Comparison of ENCODE assay signal across 2 cellular contexts in genomic region chr9:101639301-101639700, GRCh38.
TF ChIP-seq lines count a peak whose summit lies in the region.

No MANE protein-coding gene starts in this region.

TF ChIP-seq in liver, 16 proteins besides CTCF, POLR2A, EP300 and RAD21 (continued from another document):
- TF ChIP-seq, protein P1, sequence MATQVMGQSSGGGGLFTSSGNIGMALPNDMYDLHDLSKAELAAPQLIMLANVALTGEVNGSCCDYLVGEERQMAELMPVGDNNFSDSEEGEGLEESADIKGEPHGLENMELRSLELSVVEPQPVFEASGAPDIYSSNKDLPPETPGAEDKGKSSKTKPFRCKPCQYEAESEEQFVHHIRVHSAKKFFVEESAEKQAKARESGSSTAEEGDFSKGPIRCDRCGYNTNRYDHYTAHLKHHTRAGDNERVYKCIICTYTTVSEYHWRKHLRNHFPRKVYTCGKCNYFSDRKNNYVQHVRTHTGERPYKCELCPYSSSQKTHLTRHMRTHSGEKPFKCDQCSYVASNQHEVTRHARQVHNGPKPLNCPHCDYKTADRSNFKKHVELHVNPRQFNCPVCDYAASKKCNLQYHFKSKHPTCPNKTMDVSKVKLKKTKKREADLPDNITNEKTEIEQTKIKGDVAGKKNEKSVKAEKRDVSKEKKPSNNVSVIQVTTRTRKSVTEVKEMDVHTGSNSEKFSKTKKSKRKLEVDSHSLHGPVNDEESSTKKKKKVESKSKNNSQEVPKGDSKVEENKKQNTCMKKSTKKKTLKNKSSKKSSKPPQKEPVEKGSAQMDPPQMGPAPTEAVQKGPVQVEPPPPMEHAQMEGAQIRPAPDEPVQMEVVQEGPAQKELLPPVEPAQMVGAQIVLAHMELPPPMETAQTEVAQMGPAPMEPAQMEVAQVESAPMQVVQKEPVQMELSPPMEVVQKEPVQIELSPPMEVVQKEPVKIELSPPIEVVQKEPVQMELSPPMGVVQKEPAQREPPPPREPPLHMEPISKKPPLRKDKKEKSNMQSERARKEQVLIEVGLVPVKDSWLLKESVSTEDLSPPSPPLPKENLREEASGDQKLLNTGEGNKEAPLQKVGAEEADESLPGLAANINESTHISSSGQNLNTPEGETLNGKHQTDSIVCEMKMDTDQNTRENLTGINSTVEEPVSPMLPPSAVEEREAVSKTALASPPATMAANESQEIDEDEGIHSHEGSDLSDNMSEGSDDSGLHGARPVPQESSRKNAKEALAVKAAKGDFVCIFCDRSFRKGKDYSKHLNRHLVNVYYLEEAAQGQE (IDR thresholded peaks at IDR 0.05) = peak; percentile 62
- TF ChIP-seq FOXA1 (IDR thresholded peaks at IDR 0.05) = peak; percentile 73
- peak; percentile 85 for TF ChIP-seq MAX (IDR thresholded peaks at IDR 0.05)
- peak; percentile 78 for TF ChIP-seq FOXA2 (IDR thresholded peaks at IDR 0.05)
- TF ChIP-seq YY1 (IDR thresholded peaks at IDR 0.05) = peak; percentile 63
- no peak for TF ChIP-seq NR2F2 (IDR thresholded peaks at IDR 0.05)
- TF ChIP-seq HNF4G (IDR thresholded peaks at IDR 0.05) = peak; percentile 87
- TF ChIP-seq EGR1 (IDR thresholded peaks at IDR 0.05; ENCODE audit: low read depth in 2 of 2) = peak in 1 of 2 donors; percentile 63
- TF ChIP-seq, protein P2, sequence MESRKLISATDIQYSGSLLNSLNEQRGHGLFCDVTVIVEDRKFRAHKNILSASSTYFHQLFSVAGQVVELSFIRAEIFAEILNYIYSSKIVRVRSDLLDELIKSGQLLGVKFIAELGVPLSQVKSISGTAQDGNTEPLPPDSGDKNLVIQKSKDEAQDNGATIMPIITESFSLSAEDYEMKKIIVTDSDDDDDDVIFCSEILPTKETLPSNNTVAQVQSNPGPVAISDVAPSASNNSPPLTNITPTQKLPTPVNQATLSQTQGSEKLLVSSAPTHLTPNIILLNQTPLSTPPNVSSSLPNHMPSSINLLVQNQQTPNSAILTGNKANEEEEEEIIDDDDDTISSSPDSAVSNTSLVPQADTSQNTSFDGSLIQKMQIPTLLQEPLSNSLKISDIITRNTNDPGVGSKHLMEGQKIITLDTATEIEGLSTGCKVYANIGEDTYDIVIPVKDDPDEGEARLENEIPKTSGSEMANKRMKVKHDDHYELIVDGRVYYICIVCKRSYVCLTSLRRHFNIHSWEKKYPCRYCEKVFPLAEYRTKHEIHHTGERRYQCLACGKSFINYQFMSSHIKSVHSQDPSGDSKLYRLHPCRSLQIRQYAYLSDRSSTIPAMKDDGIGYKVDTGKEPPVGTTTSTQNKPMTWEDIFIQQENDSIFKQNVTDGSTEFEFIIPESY (IDR thresholded peaks at IDR 0.05) = peak; percentile 61
- no peak for TF ChIP-seq TAF1 (conservative IDR thresholded peaks at IDR 0.05)
- TF ChIP-seq RXRA (IDR thresholded peaks at IDR 0.05) = peak; percentile 88 to 91
- no peak for TF ChIP-seq GABPA (IDR thresholded peaks at IDR 0.05 in 1 of 2, conservative IDR thresholded peaks at IDR 0.05 in 1 of 2)
- peak; percentile 92 for TF ChIP-seq ATF3 (IDR thresholded peaks at IDR 0.05)
- peak; percentile 83 to 91 for TF ChIP-seq JUND (IDR thresholded peaks at IDR 0.05)

TF ChIP-seq in HepG2, 621 proteins besides CTCF, POLR2A, EP300 and RAD21 (continued from another document):
- TF ChIP-seq STAT6 (CRISPR knock-in tag; IDR thresholded peaks at IDR 0.05; ENCODE audit: borderline replicate concordance) = no peak
- no peak for TF ChIP-seq ZNF792 (CRISPR knock-in tag; IDR thresholded peaks at IDR 0.05)
